Comparison of ENCODE assay signal across 8 cellular contexts in genomic region chr6:163180874-163181541, GRCh38.
DNase-seq lines count a peak whose midpoint lies in the region; ATAC-seq and TF ChIP-seq lines count a peak whose summit lies in the region.

No MANE protein-coding gene starts in this region.

- no peaks in the 10 kb centered on the region for H3K4me1 Mint-ChIP-seq in natural killer cell treated with Interleukin-12 subunit alpha and Interleukin-12 subunit beta and Interleukin-15 and Interleukin-18, amount 100 ng/mL, for 72 hours (ENCODE audit: low read depth in 2 of 2)
- H3K4me1 Mint-ChIP-seq in natural killer cell, result no peaks in the 10 kb centered on the region
- peaks cover 16% of the 10 kb centered on the region for H3K4me1 Mint-ChIP-seq in osteocyte (ENCODE audit: unreplicated experiment)

- H3K27me3 ChIP-seq in gastroesophageal sphincter, result no peaks in the 10 kb centered on the region
- no peaks in the 10 kb centered on the region for H3K27me3 ChIP-seq in suprapubic skin

- H3K4me3 ChIP-seq in gastroesophageal sphincter (no peak overlapping the region), suprapubic skin (no peak overlapping the region)

- no peak overlapping the region for H3K4me3 Mint-ChIP-seq in natural killer cell treated with Interleukin-12 subunit alpha and Interleukin-12 subunit beta and Interleukin-15 and Interleukin-18, amount 100 ng/mL, for 72 hours
- H3K4me3 Mint-ChIP-seq in natural killer cell, result no peak overlapping the region
- H3K4me3 Mint-ChIP-seq in osteocyte (ENCODE audit: unreplicated experiment), result no peak overlapping the region

- H3K27ac Mint-ChIP-seq in natural killer cell treated with Interleukin-12 subunit alpha and Interleukin-12 subunit beta and Interleukin-15 and Interleukin-18, amount 100 ng/mL, for 72 hours, result no peak overlapping the region
- no peak overlapping the region for H3K27ac Mint-ChIP-seq in natural killer cell
- peak overlapping the region; percentile 28 for H3K27ac Mint-ChIP-seq in osteocyte (ENCODE audit: unreplicated experiment)

- intact Hi-C loops in natural killer cell (cut with micrococcal nuclease), result loop anchor here (1.0 kb wide), 1 partner anchor 775 kb away; no protein-coding TSS in a partner anchor

- peaks cover 26 to 40% of the 10 kb centered on the region in 2 donors for H3K27me3 Mint-ChIP-seq in natural killer cell treated with Interleukin-12 subunit alpha and Interleukin-12 subunit beta and Interleukin-15 and Interleukin-18, amount 100 ng/mL, for 72 hours
- H3K27me3 Mint-ChIP-seq in natural killer cell (ENCODE audit: low read depth in 2 of 2) (peaks cover 14 to 26% of the 10 kb centered on the region in 2 donors), osteocyte (ENCODE audit: unreplicated experiment) (peaks cover 5% of the 10 kb centered on the region)

- no peak for TF ChIP-seq EP300 in gastroesophageal sphincter (IDR thresholded peaks at IDR 0.05)
- TF ChIP-seq EP300 in suprapubic skin (IDR thresholded peaks at IDR 0.05), result no peak

- no peak overlapping the region for H3K27ac ChIP-seq in gastroesophageal sphincter
- H3K27ac ChIP-seq in suprapubic skin, result no peak overlapping the region

- no peaks in the 10 kb centered on the region for H3K9me3 Mint-ChIP-seq in natural killer cell treated with Interleukin-12 subunit alpha and Interleukin-12 subunit beta and Interleukin-15 and Interleukin-18, amount 100 ng/mL, for 72 hours
- H3K9me3 Mint-ChIP-seq in natural killer cell (no peaks in the 10 kb centered on the region), osteocyte (ENCODE audit: unreplicated experiment) (no peaks in the 10 kb centered on the region)

- DNase-seq in natural killer cell treated with Interleukin-12 subunit alpha and Interleukin-12 subunit beta and Interleukin-15 and Interleukin-18, amount 100 ng/mL, for 72 hours (ENCODE audit: low spot score), result no peak
- DNase-seq in natural killer cell, result no peak
- DNase-seq in SKM-1 treated with dmso at 0.1 percent for 144 hours (lab: John Stamatoyannopoulos, UW; ENCODE audit: unreplicated experiment), result peak; percentile 80
- DNase-seq in osteocyte (ENCODE audit: extremely low spot score, unreplicated experiment), result no peak
- no peak for DNase-seq in NCI-H1092 (lab: John Stamatoyannopoulos, UW)
- no peak for DNase-seq in suprapubic skin (ENCODE audit: low spot score in 2 of 2)

- TF ChIP-seq POLR2A in gastroesophageal sphincter (IDR thresholded peaks at IDR 0.05), result no peak
- TF ChIP-seq POLR2A in suprapubic skin (IDR thresholded peaks at IDR 0.05), result no peak

- TF ChIP-seq CTCF in natural killer cell (IDR thresholded peaks at IDR 0.05) (no peak), gastroesophageal sphincter (IDR thresholded peaks at IDR 0.05) (peak; percentile 30 to 86 (median 56)), osteocyte (IDR thresholded peaks at IDR 0.05) (peak; percentile 65), suprapubic skin (IDR thresholded peaks at IDR 0.05) (peak in 1 of 2 donors; percentile 49)

- WGBS in gastroesophageal sphincter (ENCODE audit: low coverage in 1 of 2), 2 donors, result 49 to 83% methylated on average over 8 to 10 of the region's 17 CpGs
- WGBS in suprapubic skin, result 59% methylated on average over 14 of the region's 17 CpGs

- H3K4me1 ChIP-seq in gastroesophageal sphincter, result peaks cover 0 to 15% (median 0%) of the 10 kb centered on the region in 3 donors
- H3K4me1 ChIP-seq in suprapubic skin, result no peaks in the 10 kb centered on the region

- H3K9me3 ChIP-seq in gastroesophageal sphincter, result no peaks in the 10 kb centered on the region
- no peaks in the 10 kb centered on the region for H3K9me3 ChIP-seq in suprapubic skin

- H3K36me3 ChIP-seq in gastroesophageal sphincter, result no peaks in the 10 kb centered on the region
- no peaks in the 10 kb centered on the region for H3K36me3 ChIP-seq in suprapubic skin

- ATAC-seq in natural killer cell treated with Interleukin-12 subunit alpha and Interleukin-12 subunit beta and Interleukin-15 and Interleukin-18, amount 100 ng/mL, for 72 hours, result peak; percentile 30 to 38
- ATAC-seq in natural killer cell (no peak), gastroesophageal sphincter (peak; percentile 74), HG03378 (IDR thresholded peaks at IDR 0.05; ENCODE audit: unreplicated experiment) (no peak)

- no peaks in the 10 kb centered on the region for H3K36me3 Mint-ChIP-seq in natural killer cell treated with Interleukin-12 subunit alpha and Interleukin-12 subunit beta and Interleukin-15 and Interleukin-18, amount 100 ng/mL, for 72 hours
- H3K36me3 Mint-ChIP-seq in natural killer cell, result no peaks in the 10 kb centered on the region
- H3K36me3 Mint-ChIP-seq in osteocyte (ENCODE audit: unreplicated experiment), result no peaks in the 10 kb centered on the region

Comparison
In these comparisons a context has a peak if more than half of its experiments do, and no peak if none do; other contexts are left out.
1. ATAC-seq: peak in natural killer cell treated with Interleukin-12 subunit alpha and Interleukin-12 subunit beta and Interleukin-15 and Interleukin-18, amount 100 ng/mL, for 72 hours (2 of 2) and gastroesophageal sphincter (single experiment); none in natural killer cell (0 of 3) and HG03378 (single experiment).